ENCODE assay signal across 8 cellular contexts in genomic region chr6:135114355-135115145, GRCh38.
DNase-seq lines count a peak whose midpoint lies in the region; ATAC-seq lines count a peak whose summit lies in the region.
"Had no signal": no experiment of that assay in that cellular context is flagged by ENCODE, and none has a peak within 500 bp of the region (broad histone marks: within the 10 kb centered on the region; RNA-seq: fewer than 3 reads in every experiment).

No MANE protein-coding gene starts in this region.

- H3K4me3 Mint-ChIP-seq in T-helper 1 cell treated with Interleukin-12 subunit alpha and Interleukin-12 subunit beta and Interleukin-4 antibody, amounts not matched to agents 30 μg/mL and 1 μg/mL, for 36 hours: peak overlapping the region; percentile 63

- peaks cover 15% of the 10 kb centered on the region for H3K9me3 Mint-ChIP-seq in T-helper 1 cell treated with Interleukin-12 subunit alpha and Interleukin-12 subunit beta and Interleukin-4 antibody, amounts not matched to agents 30 μg/mL and 1 μg/mL, for 36 hours

- H3K27me3 Mint-ChIP-seq in T-helper 1 cell treated with Interleukin-12 subunit alpha and Interleukin-12 subunit beta and Interleukin-4 antibody, amounts not matched to agents 30 μg/mL and 1 μg/mL, for 36 hours (ENCODE audit: low read depth): no peaks in the 10 kb centered on the region

- H3K36me3 Mint-ChIP-seq in T-helper 1 cell treated with Interleukin-12 subunit alpha and Interleukin-12 subunit beta and Interleukin-4 antibody, amounts not matched to agents 30 μg/mL and 1 μg/mL, for 36 hours (ENCODE audit: low read depth): peaks cover 15% of the 10 kb centered on the region

- ATAC-seq in GM19043 (IDR thresholded peaks at IDR 0.05; ENCODE audit: low read depth, unreplicated experiment) (peak; percentile 58), HG02759 (IDR thresholded peaks at IDR 0.05; ENCODE audit: unreplicated experiment) (peak; percentile 76)

- peak; percentile 43 to 66 for DNase-seq in stimulated activated CD8-positive, alpha-beta memory T cell treated with anti-CD3 and anti-CD28 coated beads, Interleukin-15, amount 100 ng/mL, for 48 hours (ENCODE audit: low read depth in 2 of 2)
- DNase-seq in DMS 273 (lab: John Stamatoyannopoulos, UW; ENCODE audit: unreplicated experiment): no peak
- no peak for DNase-seq in Kasumi-1 (lab: John Stamatoyannopoulos, UW)
- DNase-seq in NCI-H128 (lab: John Stamatoyannopoulos, UW; ENCODE audit: unreplicated experiment): no peak
- DNase-seq: NCI-H510A treated with DMSO at 0.1 percent for 48 hours had no signal

- H3K4me1 Mint-ChIP-seq in T-helper 1 cell treated with Interleukin-12 subunit alpha and Interleukin-12 subunit beta and Interleukin-4 antibody, amounts not matched to agents 30 μg/mL and 1 μg/mL, for 36 hours (ENCODE audit: low read depth): peaks cover 71% of the 10 kb centered on the region

- peak overlapping the region; percentile 94 for H3K27ac Mint-ChIP-seq in T-helper 1 cell treated with Interleukin-12 subunit alpha and Interleukin-12 subunit beta and Interleukin-4 antibody, amounts not matched to agents 30 μg/mL and 1 μg/mL, for 36 hours

Comparison
In these comparisons a context has a peak if more than half of its experiments do, and no peak if none do; other contexts are left out.
1. DNase-seq: peak in stimulated activated CD8-positive, alpha-beta memory T cell treated with anti-CD3 and anti-CD28 coated beads, Interleukin-15, amount 100 ng/mL, for 48 hours (2 of 2); none in DMS 273 (single experiment), Kasumi-1 (0 of 2) and NCI-H128 (single experiment).